ENCODE assay signal across 9 cellular contexts in the genomic region with DNA sequence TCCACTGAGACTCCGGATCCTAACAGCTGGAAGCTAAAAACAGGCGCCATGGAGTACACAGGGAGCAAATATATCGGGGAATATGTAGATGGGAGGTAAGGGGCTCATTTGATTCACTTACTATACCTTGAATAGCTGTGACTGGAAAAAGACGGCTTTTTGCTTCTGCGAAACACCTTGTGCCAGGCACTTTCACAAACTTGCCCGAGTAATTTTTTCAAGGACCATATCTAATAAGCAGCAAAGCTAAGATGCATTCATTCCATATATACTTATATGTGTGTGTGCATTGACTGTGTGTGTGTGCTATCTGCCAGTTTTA. TPM values are rescaled to one million over a fixed set of nuclear protein-coding genes. Genes with fewer than 3 reads are reported as not detected.
A peak's percentile ranks its signal among the peaks of the same experiment; 100 is the strongest.
DNase-seq lines count a peak whose midpoint lies in the region; ATAC-seq and TF ChIP-seq lines count a peak whose summit lies in the region.
"Had no signal": no experiment of that assay in that cellular context is flagged by ENCODE, and none has a peak within 500 bp of the region (broad histone marks: within the 10 kb centered on the region; RNA-seq: fewer than 3 reads in every experiment).

No MANE protein-coding gene starts in this region.

- H3K9me3 Mint-ChIP-seq in nephron = peaks cover 9% of the 10 kb centered on the region

- ATAC-seq in mucosa of descending colon (no peak), GM21360 (IDR thresholded peaks at IDR 0.05; ENCODE audit: unreplicated experiment) (no peak)

- H3K4me3 Mint-ChIP-seq in nephron = peak overlapping the region; percentile 94 to 99 (median 97)

- H3K27ac ChIP-seq in colonic mucosa = no peak overlapping the region

- POLR2A ChIA-PET in BJ (lab: Charles Lee) = interaction anchor here (0.5 kb wide), 1 partner anchor 15 kb away, joined by 3 read pairs; no protein-coding TSS in a partner anchor

- intact Hi-C loops in colonic mucosa (cut with DNase I) (no loop called here), mucosa of descending colon (cut with DNase I, micrococcal nuclease) (no loop called here)

- peak overlapping the region; percentile 73 to 91 (median 82) for H3K27ac Mint-ChIP-seq in nephron

- H3K27me3 ChIP-seq in BJ (ENCODE audit: control insufficient read depth, insufficient read depth, low read length) (peaks cover 2% of the 10 kb centered on the region; the same call in 1 of the 2 replicates), colonic mucosa (no peaks in the 10 kb centered on the region)

- H3K9me3 ChIP-seq in colonic mucosa (no peaks in the 10 kb centered on the region), mucosa of descending colon (no peaks in the 10 kb centered on the region)

- no peak for TF ChIP-seq CTCF in BJ (IDR thresholded peaks at IDR 0.05; ENCODE audit: insufficient read depth, low read depth, low read length)
- TF ChIP-seq CTCF in colonic mucosa (IDR thresholded peaks at IDR 0.05) = no peak
- no peak for TF ChIP-seq CTCF in nephron (IDR thresholded peaks at IDR 0.05; ENCODE audit: unreplicated experiment in 3 of 3)
- TF ChIP-seq CTCF in mucosa of descending colon (IDR thresholded peaks at IDR 0.05) = no peak

- no peak overlapping the region for H3K9ac ChIP-seq in colonic mucosa (ENCODE audit: low read depth in 2 of 2, low read length in 2 of 2)

- DNase-seq in BJ (ENCODE audit: low read depth) (no peak), colonic mucosa (no peak), mucosa of descending colon (no peak), SKM-1 (lab: John Stamatoyannopoulos, UW; ENCODE audit: unreplicated experiment) (no peak)
- no peak for DNase-seq in Jurkat, Clone E6-1 (ENCODE audit: low read depth, low spot score)
- DNase-seq in stimulated activated CD4-positive, alpha-beta T cell treated with anti-CD3 and anti-CD28 coated beads, Interleukin-4, amount 100 ng/mL, for 4 hours = no peak

- H3K4me3 ChIP-seq in BJ (ENCODE audit: low read depth, low read length) = peak overlapping the region; percentile 98
- H3K4me3 ChIP-seq in Jurkat, Clone E6-1 (ENCODE audit: low read length) = peak overlapping the region; percentile 75
- H3K4me3 ChIP-seq in colonic mucosa = peak overlapping the region; percentile 96
- no peak overlapping the region for H3K4me3 ChIP-seq in mucosa of descending colon

- H3K36me3 ChIP-seq in BJ (ENCODE audit: control insufficient read depth, insufficient read depth, low read length) = no peaks in the 10 kb centered on the region
- no peaks in the 10 kb centered on the region for H3K36me3 ChIP-seq in colonic mucosa
- no peaks in the 10 kb centered on the region for H3K36me3 ChIP-seq in mucosa of descending colon (ENCODE audit: low read depth)

- CTCF ChIA-PET in BJ (lab: Yijun Ruan, JAX) = interaction anchor here (1.1 kb wide), 1 partner anchor 14 kb away, joined by 5 read pairs; no protein-coding TSS in a partner anchor

- H3K27me3 Mint-ChIP-seq in nephron (ENCODE audit: low read depth) = peaks cover 22% of the 10 kb centered on the region

- peaks cover 35% of the 10 kb centered on the region for H3K4me1 Mint-ChIP-seq in nephron

- no peaks in the 10 kb centered on the region for H3K36me3 Mint-ChIP-seq in nephron (ENCODE audit: low read depth)

- H3K4me1 ChIP-seq in colonic mucosa (peaks cover 3% of the 10 kb centered on the region), mucosa of descending colon (ENCODE audit: low read depth) (peaks cover 6% of the 10 kb centered on the region)

RNA-seq across cellular contexts. Expression of a gene that starts 0.2 kb away (rescaled TPM):
- polyA plus RNA-seq in BJ (2011; rRNA removed) = not detected in 2 replicates
- polyA minus RNA-seq in BJ (2011; rRNA and poly(A)+ RNA removed) = not detected in 2 replicates
- not detected for polyA plus RNA-seq in Jurkat, Clone E6-1 (2012; ENCODE audit: insufficient read depth, insufficient read length)
- total RNA-seq in colonic mucosa (1 to 10 TPM in 1 of 2 donors, not detected in 1; 7.0 TPM), mucosa of descending colon (10 to 100 TPM in 1 of 3 donors, 1 to 10 TPM in 1, not detected in 1; 1.6 to 21.2 TPM)
- total RNA-seq: esophagus mucosa had no signal

RNA-seq across cellular contexts. Expression of a gene that starts 0.3 kb away (rescaled TPM):
- 52.4 and 76.6 TPM in 2 replicates for polyA plus RNA-seq in BJ (2011; rRNA removed)
- polyA minus RNA-seq in BJ (2011; rRNA and poly(A)+ RNA removed) = 23.2 and 25.3 TPM in 2 replicates
- 130 TPM for polyA plus RNA-seq in Jurkat, Clone E6-1 (2012; ENCODE audit: insufficient read depth, insufficient read length)
- total RNA-seq in colonic mucosa = 100 to 1,000 TPM in 1 of 2 donors, 10 to 100 TPM in 1; 77.4 to 103 TPM
- total RNA-seq in mucosa of descending colon = 10 to 100 TPM; 66.9 to 85.0 (median 69.1) TPM
